In genomic region chr17:67707442-67707841, GRCh38 we compare ENCODE assay signal across 31 cellular contexts.
"Had no signal": no experiment of that assay in that cellular context is flagged by ENCODE, and none has a peak within 500 bp of the region (broad histone marks: within the 10 kb centered on the region; RNA-seq: fewer than 3 reads in every experiment).

No MANE protein-coding gene starts in this region.

- H3K9me3 Mint-ChIP-seq: activated naive CD4-positive, alpha-beta T cell treated with anti-CD3 and anti-CD28 coated beads, Interleukin-2, amount 50 U/mL, for 72 hours; activated naive CD8-positive, alpha-beta T cell treated with anti-CD3 and anti-CD28 coated beads, Interleukin-2, amount 50 U/mL, for 24 hours had no signal

- ATAC-seq: activated CD8-positive, alpha-beta T cell treated with anti-CD3 and anti-CD28 coated beads, Interleukin-2, amount 10 ng/mL, durations not matched to agents 7 days and 5 days; activated naive CD4-positive, alpha-beta T cell treated with anti-CD3 and anti-CD28 coated beads, Interleukin-2, amount 50 U/mL, for 72 hours; activated naive CD8-positive, alpha-beta T cell treated with anti-CD3 and anti-CD28 coated beads, Interleukin-2, amount 50 U/mL, for 24 hours; body of pancreas; T-helper 17 cell; WTC11 had no signal

- H3K27me3 ChIP-seq: ascending aorta, body of pancreas, Peyer's patch, SJCRH30 had no signal

- DNase-seq: activated CD4-positive, alpha-beta T cell treated with anti-CD3 and anti-CD28 coated beads for 48 hours; activated CD4-positive, alpha-beta T cell treated with anti-CD3 and anti-CD28 coated beads, Interleukin-2, amount 50 U/mL, for 4 hours; activated CD4-positive, CD25-positive, alpha-beta regulatory T cell treated with anti-CD3 and anti-CD28 coated beads, Interleukin-2, amount 50 U/mL, for 72 hours; activated CD8-positive, alpha-beta memory T cell treated with anti-CD3 and anti-CD28 coated beads, Interleukin-2, amount 50 U/mL, for 48 hours; activated CD8-positive, alpha-beta T cell treated with anti-CD3 and anti-CD28 coated beads, Interleukin-2, amount 10 ng/mL, durations not matched to agents 7 days and 5 days; activated effector memory CD4-positive, alpha-beta T cell treated with anti-CD3 and anti-CD28 coated beads, Interleukin-2, amount 50 U/mL, for 16 hours; activated naive CD4-positive, alpha-beta T cell treated with Interleukin-2 at 50 U/mL for 16 hours; activated naive CD8-positive, alpha-beta T cell treated with anti-CD3 and anti-CD28 coated beads, Interleukin-2, amount 50 U/mL, for 24 hours; activated T-cell treated with anti-CD3 and anti-CD28 coated beads, Interleukin-2, amount 50 U/mL, for 1 hour; amniotic stem cell; body of pancreas; central memory CD4-positive, alpha-beta T cell; NCI-H1105 treated with DMSO at 0.1 percent for 48 hours; NCI-H1436 treated with DMSO at 0.1 percent for 48 hours; NCI-H187; NCI-H2081 treated with DMSO at 0.1 percent for 48 hours; NCI-H2171; NCI-H2227 treated with DMSO at 0.1 percent for 48 hours; NCI-H446 treated with DMSO at 0.1 percent for 48 hours; NCI-H524 treated with DMSO at 0.1 percent for 48 hours; OCI-M1; Peyer's patch; Right ventricle myocardium superior; SJCRH30; T-helper 17 cell; T-helper 9 cell had no signal

- H3K36me3 Mint-ChIP-seq: activated naive CD4-positive, alpha-beta T cell treated with anti-CD3 and anti-CD28 coated beads, Interleukin-2, amount 50 U/mL, for 72 hours; WTC11 had no signal

- H3K4me3 ChIP-seq: ascending aorta, body of pancreas, Peyer's patch, SJCRH30 had no signal

- H3K27ac ChIP-seq: ascending aorta, body of pancreas, Peyer's patch, RWPE1, SJCRH30 had no signal

- FAIRE-seq: bronchial epithelial cell had no signal

- H3K4me1 ChIP-seq: ascending aorta, body of pancreas, Peyer's patch, SJCRH30 had no signal

- H3K27ac Mint-ChIP-seq: activated CD8-positive, alpha-beta T cell treated with anti-CD3 and anti-CD28 coated beads, Interleukin-2, amount 10 ng/mL, durations not matched to agents 7 days and 5 days; activated naive CD4-positive, alpha-beta T cell treated with anti-CD3 and anti-CD28 coated beads, Interleukin-2, amount 50 U/mL, for 72 hours; activated naive CD8-positive, alpha-beta T cell treated with anti-CD3 and anti-CD28 coated beads, Interleukin-2, amount 50 U/mL, for 24 hours; WTC11 had no signal

- H3K4me1 Mint-ChIP-seq: activated naive CD8-positive, alpha-beta T cell treated with anti-CD3 and anti-CD28 coated beads, Interleukin-2, amount 50 U/mL, for 24 hours; T-helper 17 cell had no signal

- H3K4me3 Mint-ChIP-seq: activated CD8-positive, alpha-beta T cell treated with anti-CD3 and anti-CD28 coated beads, Interleukin-2, amount 10 ng/mL, durations not matched to agents 7 days and 5 days; activated naive CD8-positive, alpha-beta T cell treated with anti-CD3 and anti-CD28 coated beads, Interleukin-2, amount 50 U/mL, for 24 hours; T-helper 17 cell; WTC11 had no signal

- H3K27me3 Mint-ChIP-seq: T-helper 17 cell had no signal

- H3K36me3 ChIP-seq: ascending aorta, Peyer's patch, SJCRH30 had no signal
